ENCODE assay signal across 10 cellular contexts in the genomic region with DNA sequence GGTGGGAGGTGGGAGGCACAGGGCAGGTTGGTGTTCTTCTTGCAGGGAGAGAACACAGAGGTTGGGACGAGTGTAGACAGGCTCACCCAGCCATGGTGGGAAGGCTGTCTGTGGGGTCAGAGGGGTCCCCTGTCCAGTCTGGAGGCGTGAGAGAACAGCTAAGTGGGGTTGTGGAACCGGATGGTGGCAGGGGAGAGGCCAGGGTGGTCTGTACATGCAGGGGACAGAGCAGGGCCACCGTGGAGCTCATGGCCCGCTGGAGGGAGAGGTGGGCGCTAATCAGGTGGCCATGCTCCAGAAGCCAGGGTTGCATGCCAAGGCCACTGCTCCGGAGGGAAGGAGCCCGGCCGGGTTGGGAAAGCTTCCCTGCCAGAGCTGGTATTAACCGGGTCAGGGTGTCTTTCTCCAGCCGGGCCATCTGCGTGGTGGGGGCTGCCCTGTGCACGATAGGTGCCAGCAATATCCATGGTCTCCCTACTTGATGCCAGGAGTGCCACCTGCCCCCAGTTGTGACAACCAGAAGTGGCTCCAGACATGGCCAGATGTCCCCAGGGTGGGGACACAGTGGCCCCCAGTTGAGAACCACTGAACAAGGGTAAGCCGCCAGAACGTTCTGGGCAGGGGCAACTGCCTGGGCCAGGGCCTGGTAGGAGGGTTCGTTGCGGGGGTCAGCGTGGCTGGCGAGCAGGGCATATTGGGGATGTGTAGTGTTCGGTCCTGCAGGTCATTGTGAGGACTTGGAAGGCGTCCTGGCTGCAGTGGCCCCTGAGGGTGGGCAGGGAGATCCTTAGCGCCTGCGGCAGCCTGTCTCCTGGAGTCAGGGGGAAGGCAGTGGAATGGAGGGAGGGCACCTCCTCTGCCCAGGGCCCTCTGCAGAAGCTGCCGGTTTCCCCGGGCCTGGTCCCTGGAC. TPM values are rescaled to one million over a fixed set of nuclear protein-coding genes. Genes with fewer than 3 reads are reported as not detected.
DNase-seq lines count a peak whose midpoint lies in the region; ATAC-seq and TF ChIP-seq lines count a peak whose summit lies in the region.
"Had no signal": no experiment of that assay in that cellular context is flagged by ENCODE, and none has a peak within 500 bp of the region (broad histone marks: within the 10 kb centered on the region; RNA-seq: fewer than 3 reads in every experiment).

No MANE protein-coding gene starts in this region.

- H2BK120ac ChIP-seq in mesenchymal stem cell (ENCODE audit: low read depth, low read length), result no peak overlapping the region

- H3K14ac ChIP-seq in mesenchymal stem cell (ENCODE audit: low read length in 2 of 2), result no peak overlapping the region

- peak overlapping the region; percentile 77 for H2BK15ac ChIP-seq in mesenchymal stem cell (ENCODE audit: low read depth, poor library complexity, severe bottlenecking)

- no peak overlapping the region for H3K4me2 ChIP-seq in mesenchymal stem cell (ENCODE audit: low read length, poor library complexity, severe bottlenecking)

- H3K27me3 Mint-ChIP-seq in activated T-cell treated with anti-CD3 and anti-CD28 coated beads, Interleukin-2, amount 50 U/mL, for 24 hours, result no peaks in the 10 kb centered on the region
- no peaks in the 10 kb centered on the region for H3K27me3 Mint-ChIP-seq in activated naive CD8-positive, alpha-beta T cell treated with anti-CD3 and anti-CD28 coated beads, Interleukin-2, amount 50 U/mL, for 24 hours

- no peak for TF ChIP-seq POLR2A in tibial nerve (IDR thresholded peaks at IDR 0.05)

- H3K9me3 ChIP-seq in mesenchymal stem cell (ENCODE audit: control insufficient read depth, low read length) (no peaks in the 10 kb centered on the region), tibial nerve (no peaks in the 10 kb centered on the region)

- no peak overlapping the region for H3K9ac ChIP-seq in mesenchymal stem cell (ENCODE audit: low read length)

- peak overlapping the region; percentile 90 for H3K27ac Mint-ChIP-seq in activated T-cell treated with anti-CD3 and anti-CD28 coated beads, Interleukin-2, amount 50 U/mL, for 24 hours
- peak overlapping the region; percentile 77 for H3K27ac Mint-ChIP-seq in activated naive CD8-positive, alpha-beta T cell treated with anti-CD3 and anti-CD28 coated beads, Interleukin-2, amount 50 U/mL, for 24 hours

- no peak overlapping the region for H4K91ac ChIP-seq in mesenchymal stem cell (ENCODE audit: low read length)

- H2BK5ac ChIP-seq in mesenchymal stem cell (ENCODE audit: low read depth, low read length, poor library complexity, severe bottlenecking), result no peak overlapping the region

- H3K9me3 Mint-ChIP-seq in activated T-cell treated with anti-CD3 and anti-CD28 coated beads, Interleukin-2, amount 50 U/mL, for 24 hours, result no peaks in the 10 kb centered on the region
- no peaks in the 10 kb centered on the region for H3K9me3 Mint-ChIP-seq in activated naive CD8-positive, alpha-beta T cell treated with anti-CD3 and anti-CD28 coated beads, Interleukin-2, amount 50 U/mL, for 24 hours

- no peak overlapping the region for H3K23ac ChIP-seq in mesenchymal stem cell (ENCODE audit: low read length in 2 of 2)

- TF ChIP-seq EP300 in tibial nerve (IDR thresholded peaks at IDR 0.05), result no peak

- no peak for TF ChIP-seq CTCF in tibial nerve (IDR thresholded peaks at IDR 0.05)

- 96% methylated on average over 25 of the region's 25 CpGs for WGBS in mesenchymal stem cell
- 62 to 69% methylated on average over 20 to 25 of the region's 25 CpGs for WGBS in tibial nerve, 2 donors

- H2AK5ac ChIP-seq in mesenchymal stem cell (ENCODE audit: low read length, severe bottlenecking), result no peak overlapping the region

- H3K27ac ChIP-seq in mesenchymal stem cell (ENCODE audit: low read length, poor library complexity, severe bottlenecking), result no peak overlapping the region
- peak overlapping the region in 3 of 4 donors; percentile 59 to 95 (median 60) for H3K27ac ChIP-seq in tibial nerve
- H3K27ac ChIP-seq: SK-N-MC had no signal

- H4K8ac ChIP-seq in mesenchymal stem cell (ENCODE audit: low read length), result no peak overlapping the region

- no peak for ATAC-seq in activated naive CD8-positive, alpha-beta T cell treated with anti-CD3 and anti-CD28 coated beads, Interleukin-2, amount 50 U/mL, for 24 hours
- ATAC-seq in HG03139 (IDR thresholded peaks at IDR 0.05; ENCODE audit: unreplicated experiment), result no peak

- H3K4me1 Mint-ChIP-seq in activated T-cell treated with anti-CD3 and anti-CD28 coated beads, Interleukin-2, amount 50 U/mL, for 24 hours (ENCODE audit: low read depth), result peaks cover 80% of the 10 kb centered on the region
- peaks cover 67% of the 10 kb centered on the region for H3K4me1 Mint-ChIP-seq in activated naive CD8-positive, alpha-beta T cell treated with anti-CD3 and anti-CD28 coated beads, Interleukin-2, amount 50 U/mL, for 24 hours

- peaks cover 60% of the 10 kb centered on the region for H3K79me1 ChIP-seq in mesenchymal stem cell (replicated peaks; ENCODE audit: low read length, poor library complexity, severe bottlenecking)

- H3K4me3 ChIP-seq in mesenchymal stem cell (ENCODE audit: insufficient read depth in 1 of 2, low read depth in 1 of 2, low read length in 2 of 2) (no peak overlapping the region), tibial nerve (no peak overlapping the region)
- H3K4me3 ChIP-seq: SK-N-MC had no signal

- H3K36me3 Mint-ChIP-seq in activated T-cell treated with anti-CD3 and anti-CD28 coated beads, Interleukin-2, amount 50 U/mL, for 24 hours (ENCODE audit: low read depth), result peaks cover 30% of the 10 kb centered on the region
- H3K36me3 Mint-ChIP-seq in activated naive CD8-positive, alpha-beta T cell treated with anti-CD3 and anti-CD28 coated beads, Interleukin-2, amount 50 U/mL, for 24 hours (ENCODE audit: low read depth), result peaks cover 2% of the 10 kb centered on the region

- no peak overlapping the region for H3K18ac ChIP-seq in mesenchymal stem cell (ENCODE audit: low read depth in 1 of 2, low read length in 2 of 2)

- peaks cover 39% of the 10 kb centered on the region for H3K4me1 ChIP-seq in mesenchymal stem cell (ENCODE audit: control insufficient read depth, insufficient read depth, low read depth, low read length)
- peaks cover 0 to 87% (median 49%) of the 10 kb centered on the region in 4 donors for H3K4me1 ChIP-seq in tibial nerve

- H3K27me3 ChIP-seq in mesenchymal stem cell (ENCODE audit: control insufficient read depth in 1 of 2, insufficient read depth in 1 of 2, low read length in 2 of 2), result no peaks in the 10 kb centered on the region
- H3K27me3 ChIP-seq in tibial nerve, result no peaks in the 10 kb centered on the region

- DNase-seq in activated T-cell treated with anti-CD3 and anti-CD28 coated beads, Interleukin-2, amount 50 U/mL, for 24 hours, result no peak
- no peak for DNase-seq in activated T-cell treated with anti-CD3 and anti-CD28 coated beads, Interleukin-2, amount 50 U/mL, for 1 hour
- no peak for DNase-seq in activated naive CD8-positive, alpha-beta T cell treated with anti-CD3 and anti-CD28 coated beads, Interleukin-2, amount 50 U/mL, for 24 hours
- DNase-seq in mesenchymal stem cell (no peak), tibial nerve (ENCODE audit: low spot score in 2 of 2) (no peak), epidermal melanocyte (ENCODE audit: insufficient read length, low spot score) (no peak), NCI-H1417 treated with DMSO at 0.1 percent for 48 hours (lab: John Stamatoyannopoulos, UW) (no peak)
- DNase-seq: NCI-H187 treated with DMSO at 0.1 percent for 48 hours had no signal

- H3K36me3 ChIP-seq in mesenchymal stem cell (ENCODE audit: control insufficient read depth in 1 of 2, insufficient read depth in 2 of 2, low read depth in 1 of 2, low read length in 2 of 2) (peaks cover 28 to 50% of the 10 kb centered on the region in 2 experiments), tibial nerve (peaks cover 0 to 22% (median 0%) of the 10 kb centered on the region in 3 donors)

- no peak overlapping the region for H2BK12ac ChIP-seq in mesenchymal stem cell (ENCODE audit: low read length in 2 of 2)

- H2AFZ ChIP-seq in mesenchymal stem cell (ENCODE audit: low read depth, low read length), result no peak overlapping the region

- H3K4me3 Mint-ChIP-seq in activated T-cell treated with anti-CD3 and anti-CD28 coated beads, Interleukin-2, amount 50 U/mL, for 24 hours, result no peak overlapping the region
- H3K4me3 Mint-ChIP-seq in activated naive CD8-positive, alpha-beta T cell treated with anti-CD3 and anti-CD28 coated beads, Interleukin-2, amount 50 U/mL, for 24 hours, result no peak overlapping the region

- H3K4ac ChIP-seq in mesenchymal stem cell (ENCODE audit: low read depth in 1 of 2, low read length in 2 of 2), result peak overlapping the region in 1 of 2 experiments; percentile 47

RNA-seq across cellular contexts. Expression of gene SNN, which starts 5.1 kb away (rescaled TPM):
- 10.0 TPM for polyA plus RNA-seq in mesenchymal stem cell (2013, experiment 1 of 2)
- 10.1 TPM for polyA plus RNA-seq in mesenchymal stem cell (2013, experiment 2 of 2)
- total RNA-seq in tibial nerve, result 10 to 100 TPM; 24.3 to 30.6 (median 27.0) TPM
